In genomic region chr14:68977741-68978549, GRCh38 we compare ENCODE assay signal across 8 cellular contexts. TPM values are rescaled to one million over a fixed set of nuclear protein-coding genes. Genes with fewer than 3 reads are reported as not detected.
DNase-seq lines count a peak whose midpoint lies in the region; ATAC-seq and TF ChIP-seq lines count a peak whose summit lies in the region.

No MANE protein-coding gene starts in this region.

- peak overlapping the region; percentile 64 for H3K27ac Mint-ChIP-seq in Calu3 (ENCODE audit: unreplicated experiment)

- ATAC-seq in HG03097 (IDR thresholded peaks at IDR 0.05; ENCODE audit: low FRiP score, unreplicated experiment) = peak; percentile 36

- H3K27me3 Mint-ChIP-seq in Calu3 (ENCODE audit: unreplicated experiment) = no peaks in the 10 kb centered on the region

- H3K9me3 Mint-ChIP-seq in Calu3 (ENCODE audit: low read depth, unreplicated experiment) = no peaks in the 10 kb centered on the region

- peak overlapping the region; percentile 79 for H3K4me3 Mint-ChIP-seq in Calu3 (ENCODE audit: low read depth, unreplicated experiment)

- no peaks in the 10 kb centered on the region for H3K9me3 ChIP-seq in adipocyte (ENCODE audit: control insufficient read depth, low read length)
- no peaks in the 10 kb centered on the region for H3K9me3 ChIP-seq in left ventricle myocardium inferior (replicated peaks)

- CTCF ChIA-PET in Calu3 (lab: Charles Lee) = interaction anchor here (0.9 to 1.7 kb wide), 5 partner anchors 10 to 112 kb away, joined by 3 to 5 read pairs (median 4); no protein-coding TSS in a partner anchor

- H3K36me3 ChIP-seq in adipocyte (ENCODE audit: control insufficient read depth, insufficient read depth, low read length, severe bottlenecking) (peaks cover 20% of the 10 kb centered on the region), left ventricle myocardium inferior (peaks cover 13% of the 10 kb centered on the region)

- peak overlapping the region; percentile 97 for H3K9ac ChIP-seq in adipocyte (ENCODE audit: low read length)

- in situ Hi-C loops in SK-MEL-5 (cut with HindIII; ENCODE audit: low pct_unique_long_range_greater_than_20kb, low sequenced_read_pairs) = no loop called here

- intact Hi-C loops in Calu3 (cut with micrococcal nuclease; ENCODE audit: unreplicated experiment) (loop anchor here (2.0 to 5.0 kb wide), 3 partner anchors 15 to 115 kb away; no protein-coding TSS in a partner anchor), left ventricle myocardium inferior (cut with micrococcal nuclease) (no loop called here)

- TSS peak; percentile 81 for BruUV-seq in Calu3 (replicated peaks; lab: Mats Ljungman, UMichigan)

- H3K4me3 ChIP-seq in adipocyte (ENCODE audit: low read length) (peak overlapping the region; percentile 93), left ventricle myocardium inferior (peak overlapping the region; percentile 93)

- TF ChIP-seq CTCF in Calu3 (IDR thresholded peaks at IDR 0.05; ENCODE audit: unreplicated experiment) = no peak
- peak; percentile 11 for TF ChIP-seq CTCF in left ventricle myocardium inferior (IDR thresholded peaks at IDR 0.05; ENCODE audit: borderline replicate concordance)

- H3K36me3 Mint-ChIP-seq in Calu3 (ENCODE audit: insufficient read depth, unreplicated experiment) = peaks cover 62% of the 10 kb centered on the region

- H3K27ac ChIP-seq in left ventricle myocardium inferior (replicated peaks) = peak overlapping the region; percentile 94

- DNase-seq in Calu3 (peak; percentile 83), SK-MEL-5 (ENCODE audit: low read depth, low spot score) (peak; percentile 49), adipocyte (ENCODE audit: low read depth) (peak; percentile 87), left ventricle myocardium inferior (peak; percentile 64), retina (peak; percentile 89), RPMI8226 (no peak), DMS114 treated with DMSO at 0.1 percent for 48 hours (lab: John Stamatoyannopoulos, UW; ENCODE audit: unreplicated experiment) (no peak)

- H3K4me1 ChIP-seq in adipocyte (ENCODE audit: control insufficient read depth, insufficient read depth, low read length) (peaks cover 55% of the 10 kb centered on the region), left ventricle myocardium inferior (peaks cover 70% of the 10 kb centered on the region)

- H3K27me3 ChIP-seq in adipocyte (replicated peaks; ENCODE audit: control insufficient read depth, insufficient read depth, low read length) = no peaks in the 10 kb centered on the region
- H3K27me3 ChIP-seq in left ventricle myocardium inferior (ENCODE audit: low read depth) = no peaks in the 10 kb centered on the region

- H3K4me1 Mint-ChIP-seq in Calu3 (ENCODE audit: low read depth, unreplicated experiment) = peaks cover 56% of the 10 kb centered on the region

RNA-seq across cellular contexts. Expression of gene ACTN1, which starts 1.2 kb away (rescaled TPM):
- total RNA-seq in Calu3 (2022) (246 and 326 TPM in 2 replicates), left ventricle myocardium inferior (75.4 TPM)
- 34.2 and 45.9 TPM in 2 replicates for total RNA-seq in SK-MEL-5 (2014; rRNA removed; shearing (Covaris generic))
- polyA plus RNA-seq in SK-MEL-5 (2015; cell fraction: cytosol; rRNA removed) = 89.8 and 122 TPM in 2 replicates
- polyA plus RNA-seq in SK-MEL-5 (2015; cell fraction: nucleus; rRNA removed) = 68.5 and 83.5 TPM in 2 replicates

Comparison
In these comparisons a context has a peak if more than half of its experiments do, and no peak if none do; other contexts are left out.
1. DNase-seq: peak in Calu3 (single experiment), SK-MEL-5 (single experiment), adipocyte (single experiment), left ventricle myocardium inferior (single experiment) and retina (single experiment); none in RPMI8226 (single experiment) and DMS114 treated with DMSO at 0.1 percent for 48 hours (single experiment).